In genomic region chr5:139574641-139575312, GRCh38 we compare ENCODE assay signal across 8 cellular contexts. TPM values are rescaled to one million over a fixed set of nuclear protein-coding genes. Genes with fewer than 3 reads are reported as not detected.
A peak's percentile ranks its signal among the peaks of the same experiment; 100 is the strongest.
DNase-seq lines count a peak whose midpoint lies in the region; ATAC-seq, FAIRE-seq and TF ChIP-seq lines count a peak whose summit lies in the region.

No MANE protein-coding gene starts in this region.

- TF ChIP-seq CTCF in lower lobe of right lung (IDR thresholded peaks at IDR 0.05) (peak; percentile 49), prostate gland (IDR thresholded peaks at IDR 0.05) (peak in 1 of 4 experiments; percentile 32)

- peaks cover 62% of the 10 kb centered on the region for H3K4me1 ChIP-seq in lower lobe of right lung
- H3K4me1 ChIP-seq in prostate gland (replicated peaks) = peaks cover 1% of the 10 kb centered on the region

- peaks cover 20% of the 10 kb centered on the region for H3K36me3 ChIP-seq in lower lobe of right lung
- no peaks in the 10 kb centered on the region for H3K36me3 ChIP-seq in prostate gland

- FAIRE-seq in A204.1 (lab: Jason Lieb, UNC) = peak; percentile 19
- peak; percentile 95 for FAIRE-seq in G401.6 (lab: Jason Lieb, UNC)

- H3K4me3 ChIP-seq in lower lobe of right lung (no peak overlapping the region), prostate gland (no peak overlapping the region)

- intact Hi-C loops in lower lobe of right lung (cut with DNase I) = no loop called here
- intact Hi-C loops in prostate gland (cut with DNase I) = no loop called here

- H3K27ac ChIP-seq in lower lobe of right lung (no peak overlapping the region), prostate gland (no peak overlapping the region)

- no peaks in the 10 kb centered on the region for H3K27me3 ChIP-seq in lower lobe of right lung (ENCODE audit: low read depth)
- H3K27me3 ChIP-seq in prostate gland (replicated peaks; ENCODE audit: insufficient read depth) = no peaks in the 10 kb centered on the region

- no peak for TF ChIP-seq POLR2A in prostate gland (IDR thresholded peaks at IDR 0.05)

- peak; percentile 3 for DNase-seq in NCI-H345 treated with DMSO at 0.1 percent for 48 hours (lab: John Stamatoyannopoulos, UW; ENCODE audit: unreplicated experiment)
- peak; percentile 17 for DNase-seq in central memory CD4-positive, alpha-beta T cell
- no peak for DNase-seq in lower lobe of right lung
- no peak for DNase-seq in prostate gland (ENCODE audit: low spot score)
- DNase-seq in MV-4-11 (lab: John Stamatoyannopoulos, UW) = no peak

- peak; percentile 63 to 73 for ATAC-seq in lower lobe of right lung
- ATAC-seq in HG02970 (IDR thresholded peaks at IDR 0.05; ENCODE audit: low FRiP score, unreplicated experiment) = no peak

- 62% methylated on average over 4 of the region's 4 CpGs for WGBS in prostate gland

- H3K9me3 ChIP-seq in lower lobe of right lung (no peaks in the 10 kb centered on the region), prostate gland (no peaks in the 10 kb centered on the region)

RNA-seq across cellular contexts. Expression of gene UBE2D2, which starts 13.6 kb away (rescaled TPM):
- total RNA-seq in lower lobe of right lung (97.0 TPM), prostate gland (10 to 100 TPM; 90.3 to 96.3 TPM)

Comparison
In these comparisons a context has a peak if more than half of its experiments do, and no peak if none do; other contexts are left out.
1. DNase-seq: peak in NCI-H345 treated with DMSO at 0.1 percent for 48 hours (single experiment) and central memory CD4-positive, alpha-beta T cell (single experiment); none in lower lobe of right lung (single experiment), prostate gland (single experiment) and MV-4-11 (single experiment).